Comparison of ENCODE assay signal across 25 cellular contexts in genomic region chr5:60510663-60511062, GRCh38.
"Had no signal": no experiment of that assay in that cellular context is flagged by ENCODE, and none has a peak within 500 bp of the region (broad histone marks: within the 10 kb centered on the region; RNA-seq: fewer than 3 reads in every experiment).

No MANE protein-coding gene starts in this region.

- H3K4me3 Mint-ChIP-seq: activated CD8-positive, alpha-beta T cell treated with anti-CD3 and anti-CD28 coated beads, Interleukin-2, amount 10 ng/mL, durations not matched to agents 7 days and 5 days; brain; central memory CD8-positive, alpha-beta T cell; T-helper 2 cell treated with Interferon-gamma antibody and Interleukin-4, amounts not matched to agents 5 μg/mL and 100 μg/mL, for 36 hours had no signal

- H3K27me3 ChIP-seq: MG63, Peyer's patch had no signal

- H3K36me3 ChIP-seq: MG63, Peyer's patch, SJSA1 had no signal

- H3K4me3 ChIP-seq: MG63, Peyer's patch, SJSA1 had no signal

- H3K27ac ChIP-seq: RWPE1, SJSA1 had no signal

- H3K4me1 Mint-ChIP-seq: central memory CD8-positive, alpha-beta T cell had no signal

- DNase-seq: activated CD4-positive, alpha-beta T cell treated with anti-CD3 and anti-CD28 coated beads for 48 hours; activated CD4-positive, alpha-beta T cell treated with anti-CD3 and anti-CD28 coated beads, Interleukin-2, amount 50 U/mL, for 4 hours; activated CD4-positive, CD25-positive, alpha-beta regulatory T cell treated with anti-CD3 and anti-CD28 coated beads, Interleukin-2, amount 50 U/mL, for 72 hours; activated CD8-positive, alpha-beta memory T cell treated with anti-CD3 and anti-CD28 coated beads, Interleukin-2, amount 50 U/mL, for 48 hours; activated CD8-positive, alpha-beta T cell treated with anti-CD3 and anti-CD28 coated beads, Interleukin-2, amount 10 ng/mL, durations not matched to agents 7 days and 5 days; activated naive CD4-positive, alpha-beta T cell treated with anti-CD3 and anti-CD28 coated beads, Interleukin-2, amount 50 U/mL, for 16 hours; activated T-cell treated with anti-CD3 and anti-CD28 coated beads, Interleukin-2, amount 50 U/mL, for 1 hour; amniotic stem cell; MG63; NCI-H1105; NCI-H1436; NCI-H1694 treated with DMSO at 0.1 percent for 48 hours; NCI-H2029 treated with DMSO at 0.1 percent for 48 hours; NCI-H446; NCI-H774; Peyer's patch; Right ventricle myocardium superior; SW 1271 had no signal

- H3K27ac Mint-ChIP-seq: activated CD8-positive, alpha-beta T cell treated with anti-CD3 and anti-CD28 coated beads, Interleukin-2, amount 10 ng/mL, durations not matched to agents 7 days and 5 days; T-helper 2 cell treated with Interferon-gamma antibody and Interleukin-4, amounts not matched to agents 5 μg/mL and 100 μg/mL, for 36 hours had no signal

- FAIRE-seq: astrocyte had no signal

- H3K4me1 ChIP-seq: Peyer's patch, SJSA1 had no signal

- ATAC-seq: activated CD8-positive, alpha-beta T cell treated with anti-CD3 and anti-CD28 coated beads, Interleukin-2, amount 10 ng/mL, durations not matched to agents 7 days and 5 days; SK-N-SH treated with all-trans-retinoic acid at 6 μM for 48 hours had no signal

- H3K9me3 ChIP-seq: MG63, Peyer's patch, SJSA1 had no signal

- H3K9me3 Mint-ChIP-seq: brain; T-helper 2 cell treated with Interferon-gamma antibody and Interleukin-4, amounts not matched to agents 5 μg/mL and 100 μg/mL, for 36 hours had no signal

- H3K36me3 Mint-ChIP-seq: brain had no signal

- H3K27me3 Mint-ChIP-seq: brain; central memory CD8-positive, alpha-beta T cell had no signal
